ENCODE assay signal across 8 cellular contexts in the genomic region with DNA sequence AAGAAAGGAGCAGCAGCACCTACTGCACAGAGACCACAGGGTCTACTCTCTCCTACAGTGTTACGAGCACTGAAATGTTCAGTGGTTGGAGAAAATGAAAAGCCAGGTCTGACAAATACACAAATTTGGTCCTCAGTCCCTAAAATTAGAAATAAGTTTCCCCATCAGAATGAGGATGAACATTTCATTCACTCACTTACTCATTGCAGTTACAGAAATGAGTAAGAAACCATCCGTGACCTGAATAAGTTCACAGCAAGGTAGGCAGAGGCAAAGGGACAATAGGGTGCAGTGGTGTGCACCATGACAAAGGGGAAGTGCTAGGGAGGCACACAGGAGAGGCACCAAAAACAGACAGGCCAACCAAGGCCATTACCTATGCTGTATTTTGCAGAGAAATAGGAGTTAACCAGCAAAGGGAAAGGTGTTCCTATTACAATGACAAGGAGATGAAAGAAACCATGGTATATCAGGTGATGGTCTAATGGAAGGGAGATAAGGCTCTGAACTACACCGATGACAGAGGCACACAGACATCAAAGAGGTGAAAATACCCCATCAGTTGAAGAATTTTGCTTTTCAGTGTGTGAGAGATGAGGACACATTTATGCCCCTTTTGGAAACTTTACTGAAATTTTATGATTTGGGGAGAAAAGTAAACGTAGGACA. TPM values are rescaled to one million over a fixed set of nuclear protein-coding genes. Genes with fewer than 3 reads are reported as not detected.
DNase-seq lines count a peak whose midpoint lies in the region; ATAC-seq, FAIRE-seq and TF ChIP-seq lines count a peak whose summit lies in the region.

No MANE protein-coding gene starts in this region.

- peaks cover 23% of the 10 kb centered on the region for H3K4me1 Mint-ChIP-seq in astrocyte (ENCODE audit: low read depth, unreplicated experiment)

- in situ Hi-C loops in GM13976 (cut with MboI; ENCODE audit: low sequenced_read_pairs, unreplicated experiment) = no loop called here

- TF ChIP-seq CTCF in GM13976 (IDR thresholded peaks at IDR 0.05; ENCODE audit: borderline replicate concordance, control extremely low read depth, extremely low read depth, insufficient read depth, missing control alignments) = no peak
- no peak for TF ChIP-seq CTCF in astrocyte (IDR thresholded peaks at IDR 0.05; ENCODE audit: insufficient read depth, low read depth, low read length)
- TF ChIP-seq CTCF in smooth muscle cell (IDR thresholded peaks at IDR 0.05; ENCODE audit: borderline replicate concordance, insufficient read depth, poor library complexity, severe bottlenecking) = no peak
- TF ChIP-seq CTCF in sigmoid colon (IDR thresholded peaks at IDR 0.05) = no peak

- intact Hi-C loops in sigmoid colon (cut with DNase I) = no loop called here

- H3K79me2 ChIP-seq in astrocyte (ENCODE audit: insufficient read depth, low read length) = no peaks in the 10 kb centered on the region
- H3K79me2 ChIP-seq in smooth muscle cell (ENCODE audit: low read depth) = no peaks in the 10 kb centered on the region

- ATAC-seq in GM21576 (IDR thresholded peaks at IDR 0.05; ENCODE audit: unreplicated experiment) = peak; percentile 86

- no peak for FAIRE-seq in astrocyte (lab: Jason Lieb, UNC)

- H3K27ac Mint-ChIP-seq in astrocyte (ENCODE audit: unreplicated experiment) = no peak overlapping the region

- H3K36me3 ChIP-seq in astrocyte (ENCODE audit: insufficient read depth, low read length) (no peaks in the 10 kb centered on the region), smooth muscle cell (ENCODE audit: low read depth) (no peaks in the 10 kb centered on the region), sigmoid colon (no peaks in the 10 kb centered on the region)

- no peak overlapping the region for H3K4me3 Mint-ChIP-seq in astrocyte (ENCODE audit: unreplicated experiment)

- no peaks in the 10 kb centered on the region for H3K36me3 Mint-ChIP-seq in astrocyte (ENCODE audit: low read depth, unreplicated experiment)

- H3K4me1 ChIP-seq in astrocyte (ENCODE audit: insufficient read depth, low read length) (peaks cover 19% of the 10 kb centered on the region), smooth muscle cell (ENCODE audit: low read depth) (no peaks in the 10 kb centered on the region), sigmoid colon (peaks cover 0 to 5% (median 3%) of the 10 kb centered on the region in 4 donors)

- peak; percentile 30 for DNase-seq in GM13976 (ENCODE audit: low spot score)
- peak; percentile 69 for DNase-seq in Jurkat, Clone E6-1 (ENCODE audit: low read depth, low spot score)
- DNase-seq in astrocyte (ENCODE audit: low read depth) = no peak
- DNase-seq in smooth muscle cell (lab: John Stamatoyannopoulos, UW; ENCODE audit: unreplicated experiment) = no peak
- DNase-seq in sigmoid colon = no peak
- no peak for DNase-seq in substantia nigra (lab: John Stamatoyannopoulos, UW)
- DNase-seq in SW 1271 (lab: John Stamatoyannopoulos, UW) = no peak

- no peaks in the 10 kb centered on the region for H3K9me3 Mint-ChIP-seq in astrocyte (ENCODE audit: unreplicated experiment)

- no peak overlapping the region for H3K27ac ChIP-seq in astrocyte (ENCODE audit: low read depth, low read length)
- H3K27ac ChIP-seq in smooth muscle cell (ENCODE audit: low read depth) = no peak overlapping the region
- H3K27ac ChIP-seq in sigmoid colon = no peak overlapping the region
- H3K27ac ChIP-seq in substantia nigra (ENCODE audit: low read depth, low read length, poor library complexity, severe bottlenecking) = no peak overlapping the region

- H3K27me3 ChIP-seq in astrocyte (ENCODE audit: insufficient read depth, low read length) (no peaks in the 10 kb centered on the region), smooth muscle cell (ENCODE audit: low read depth) (no peaks in the 10 kb centered on the region), sigmoid colon (no peaks in the 10 kb centered on the region)

- no peak overlapping the region for H3K4me3 ChIP-seq in Jurkat, Clone E6-1 (ENCODE audit: low read length)
- no peak overlapping the region for H3K4me3 ChIP-seq in astrocyte (ENCODE audit: insufficient read depth, low read depth, low read length)
- no peak overlapping the region for H3K4me3 ChIP-seq in smooth muscle cell
- no peak overlapping the region for H3K4me3 ChIP-seq in sigmoid colon

- no peak for TF ChIP-seq POLR2A in sigmoid colon (IDR thresholded peaks at IDR 0.05)

- H3K27me3 Mint-ChIP-seq in astrocyte (ENCODE audit: low read depth, unreplicated experiment) = no peaks in the 10 kb centered on the region

- no peak overlapping the region for H3K9ac ChIP-seq in astrocyte (ENCODE audit: low read length)
- no peak overlapping the region for H3K9ac ChIP-seq in smooth muscle cell (ENCODE audit: low read depth)

- 78% methylated on average over 4 of the region's 4 CpGs for WGBS in smooth muscle cell (ENCODE audit: low lambda C conversion rate)
- 62 to 75% methylated on average over 4 of the region's 4 CpGs for WGBS in sigmoid colon, 2 donors

- peak overlapping the region; percentile 10 for H3K4me2 ChIP-seq in astrocyte (ENCODE audit: low read length)
- no peak overlapping the region for H3K4me2 ChIP-seq in smooth muscle cell

- H4K20me1 ChIP-seq in astrocyte (ENCODE audit: insufficient read depth, low read length) (no peaks in the 10 kb centered on the region), smooth muscle cell (ENCODE audit: low read depth) (no peaks in the 10 kb centered on the region)

- H3K9me3 ChIP-seq in astrocyte (ENCODE audit: insufficient read depth, low read depth, low read length) = no peaks in the 10 kb centered on the region
- H3K9me3 ChIP-seq in smooth muscle cell (replicated peaks; ENCODE audit: low read depth) = no peaks in the 10 kb centered on the region
- no peaks in the 10 kb centered on the region for H3K9me3 ChIP-seq in sigmoid colon

- TF ChIP-seq EP300 in sigmoid colon (IDR thresholded peaks at IDR 0.05) = no peak

- H3F3A ChIP-seq in smooth muscle cell (ENCODE audit: low read depth) = no peaks in the 10 kb centered on the region

- no peak overlapping the region for H2AFZ ChIP-seq in astrocyte (ENCODE audit: low read depth, low read length)
- H2AFZ ChIP-seq in smooth muscle cell (ENCODE audit: low read depth) = no peak overlapping the region

RNA-seq across cellular contexts. Expression of gene VAV3, which starts 29.4 kb away (rescaled TPM):
- 31.2 TPM for polyA plus RNA-seq in Jurkat, Clone E6-1 (2012; ENCODE audit: insufficient read depth, insufficient read length)
- total RNA-seq in astrocyte (1.9 and 2.6 TPM in 2 replicates), smooth muscle cell (6.9 and 10.1 TPM in 2 replicates), sigmoid colon (10 to 100 TPM in 1 of 4 donors, 1 to 10 TPM in 3; 3.5 to 17.3 (median 6.7) TPM)
- polyA plus RNA-seq in smooth muscle cell (0.62 and 3.1 TPM in 2 replicates), sigmoid colon (10 to 100 TPM; 33.7 to 72.1 (median 59.5) TPM)

Comparison
In these comparisons a context has a peak if more than half of its experiments do, and no peak if none do; other contexts are left out.
1. DNase-seq: peak in GM13976 (single experiment) and Jurkat, Clone E6-1 (single experiment); none in astrocyte (single experiment), smooth muscle cell (single experiment), sigmoid colon (single experiment), substantia nigra (0 of 49) and SW 1271 (0 of 2).